ENCODE assay signal across 8 cellular contexts in the genomic region with DNA sequence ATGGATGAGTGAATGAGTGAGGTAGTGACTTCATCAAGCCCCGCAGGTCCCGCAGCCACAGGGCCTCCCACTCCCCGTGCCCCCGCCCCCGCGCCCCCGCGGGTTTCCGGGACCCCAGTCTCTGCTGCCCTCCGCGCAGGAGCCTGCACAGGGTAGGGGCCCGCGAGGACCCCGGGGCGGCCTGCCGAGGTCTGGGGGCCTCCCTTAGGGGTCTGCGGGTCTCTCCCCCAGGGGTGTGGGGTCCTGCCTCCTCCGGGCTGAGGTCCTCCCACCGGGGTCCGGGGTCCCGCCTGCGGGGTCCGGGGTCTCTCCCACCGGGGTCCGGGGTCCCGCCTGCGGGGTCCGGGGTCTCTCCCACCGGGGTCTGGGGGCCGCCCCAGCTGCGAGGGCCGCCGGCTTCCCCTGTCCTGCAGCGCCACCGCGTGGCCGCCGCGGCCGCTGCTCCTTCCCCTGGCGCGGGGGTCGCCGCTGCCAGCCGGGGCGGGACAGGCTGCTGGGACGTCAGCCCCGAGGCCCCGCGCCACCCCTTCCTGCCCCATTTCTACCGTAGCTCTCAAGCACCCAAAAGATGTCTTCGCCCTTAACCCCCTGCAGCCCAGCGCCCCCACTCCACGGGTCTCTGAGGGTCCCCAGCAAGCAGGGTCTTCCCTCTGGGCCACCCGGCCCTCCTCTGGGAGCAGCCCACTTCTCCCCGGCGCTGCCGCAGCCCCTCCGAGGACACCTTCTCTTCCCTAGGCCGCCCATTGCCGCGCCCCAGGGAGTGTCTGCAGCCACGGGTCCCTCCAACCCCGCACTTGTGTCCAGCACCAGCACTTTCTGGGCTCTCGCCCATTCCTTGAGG. TPM values are rescaled to one million over a fixed set of nuclear protein-coding genes. Genes with fewer than 3 reads are reported as not detected.
A peak's percentile ranks its signal among the peaks of the same experiment; 100 is the strongest.
DNase-seq lines count a peak whose midpoint lies in the region; ATAC-seq and TF ChIP-seq lines count a peak whose summit lies in the region.

No MANE protein-coding gene starts in this region.

- H3K4me1 ChIP-seq in BLaER1 treated with 17β-estradiol and CSF1 and Interleukin-3, amounts not matched to agents 10 nM and 100 nM: peaks cover 5 to 29% (median 17%) of the 10 kb centered on the region in 10 experiments
- peaks cover 5% of the 10 kb centered on the region; the same call in 1 of the 2 replicates for H3K4me1 ChIP-seq in HUES6 (ENCODE audit: control insufficient read depth, insufficient read depth, low read length)
- peaks cover 26% of the 10 kb centered on the region for H3K4me1 ChIP-seq in left ventricle myocardium inferior

- intact Hi-C loops in left ventricle myocardium inferior (cut with micrococcal nuclease): loop anchor here (10.0 kb wide), 1 partner anchor 556 kb away; no protein-coding TSS in a partner anchor

- peak; percentile 73 for DNase-seq in activated T-cell treated with anti-CD3 and anti-CD28 coated beads, Interleukin-2, amount 50 U/mL, for 24 hours
- DNase-seq in left ventricle myocardium inferior: no peak
- peak; percentile 49 for DNase-seq in stimulated activated CD4-positive, alpha-beta T cell treated with anti-CD3 and anti-CD28 coated beads, Interleukin-15, amount 100 ng/mL, for 24 hours
- DNase-seq in OCI-M2 (lab: John Stamatoyannopoulos, UW; ENCODE audit: unreplicated experiment): no peak

- H3K4me3 ChIP-seq in BLaER1 treated with 17β-estradiol and CSF1 and Interleukin-3, amounts not matched to agents 10 nM and 100 nM: 0 out of 20 replicates have a peak overlapping the region, but pooled peaks of 1 of the 10 experiments have one; percentile 24
- H3K4me3 ChIP-seq in HUES6 (ENCODE audit: low read depth, low read length) (peak overlapping the region; percentile 51), left ventricle myocardium inferior (peak overlapping the region; percentile 23)

- peak overlapping the region; percentile 86 for H3K27ac Mint-ChIP-seq in activated T-cell treated with anti-CD3 and anti-CD28 coated beads, Interleukin-2, amount 50 U/mL, for 24 hours

- H3K27me3 Mint-ChIP-seq in activated T-cell treated with anti-CD3 and anti-CD28 coated beads, Interleukin-2, amount 50 U/mL, for 24 hours: peaks cover 3% of the 10 kb centered on the region

- H3K4me1 Mint-ChIP-seq in activated T-cell treated with anti-CD3 and anti-CD28 coated beads, Interleukin-2, amount 50 U/mL, for 24 hours (ENCODE audit: low read depth): peaks cover 12% of the 10 kb centered on the region

- no peak overlapping the region for H3K27ac ChIP-seq in BLaER1 treated with 17β-estradiol and CSF1 and Interleukin-3, amounts not matched to agents 10 nM and 100 nM
- H3K27ac ChIP-seq in HUES6 (ENCODE audit: low read depth, low read length) (no peak overlapping the region), left ventricle myocardium inferior (replicated peaks) (no peak overlapping the region)

- ATAC-seq in HG03565 (IDR thresholded peaks at IDR 0.05; ENCODE audit: unreplicated experiment) (no peak), HG03521 (IDR thresholded peaks at IDR 0.05; ENCODE audit: unreplicated experiment) (no peak)

- peak; percentile 85 for TF ChIP-seq CTCF in left ventricle myocardium inferior (IDR thresholded peaks at IDR 0.05; ENCODE audit: borderline replicate concordance)

- H3K4me3 Mint-ChIP-seq in activated T-cell treated with anti-CD3 and anti-CD28 coated beads, Interleukin-2, amount 50 U/mL, for 24 hours: no peak overlapping the region

- peaks cover 5% of the 10 kb centered on the region for H3K9me3 Mint-ChIP-seq in activated T-cell treated with anti-CD3 and anti-CD28 coated beads, Interleukin-2, amount 50 U/mL, for 24 hours

- peaks cover 32 to 71% (median 59%) of the 10 kb centered on the region in 11 experiments for H3K27me3 ChIP-seq in BLaER1 treated with 17β-estradiol and CSF1 and Interleukin-3, amounts not matched to agents 10 nM and 100 nM
- H3K27me3 ChIP-seq in HUES6 (ENCODE audit: control insufficient read depth, insufficient read depth, low read length) (peaks cover 17% of the 10 kb centered on the region; the same call in 1 of the 2 replicates), left ventricle myocardium inferior (ENCODE audit: low read depth) (peaks cover 41% of the 10 kb centered on the region)

- no peaks in the 10 kb centered on the region for H3K36me3 ChIP-seq in BLaER1 treated with 17β-estradiol and CSF1 and Interleukin-3, amounts not matched to agents 10 nM and 100 nM
- no peaks in the 10 kb centered on the region for H3K36me3 ChIP-seq in HUES6 (ENCODE audit: control insufficient read depth, insufficient read depth, low read length)
- H3K36me3 ChIP-seq in left ventricle myocardium inferior: no peaks in the 10 kb centered on the region

- no peaks in the 10 kb centered on the region for H3K9me3 ChIP-seq in BLaER1 treated with 17β-estradiol and CSF1 and Interleukin-3, amounts not matched to agents 10 nM and 100 nM (replicated peaks in 1 of 11)
- H3K9me3 ChIP-seq in HUES6 (ENCODE audit: control insufficient read depth, insufficient read depth, low read depth, low read length) (no peaks in the 10 kb centered on the region), left ventricle myocardium inferior (replicated peaks) (no peaks in the 10 kb centered on the region)

- H3K9ac ChIP-seq in BLaER1 treated with 17β-estradiol and CSF1 and Interleukin-3, amounts not matched to agents 10 nM and 100 nM: no peak overlapping the region; a peak in 1 of 22 replicates
- H3K9ac ChIP-seq in HUES6 (ENCODE audit: low read length): peak overlapping the region; percentile 43

- H3K36me3 Mint-ChIP-seq in activated T-cell treated with anti-CD3 and anti-CD28 coated beads, Interleukin-2, amount 50 U/mL, for 24 hours (ENCODE audit: low read depth): no peaks in the 10 kb centered on the region

- peaks cover 0 to 23% (median 0%) of the 10 kb centered on the region in 11 experiments; a peak in 5 of 22 replicates for H4K20me1 ChIP-seq in BLaER1 treated with 17β-estradiol and CSF1 and Interleukin-3, amounts not matched to agents 10 nM and 100 nM

- H3K4me2 ChIP-seq in BLaER1 treated with 17β-estradiol and CSF1 and Interleukin-3, amounts not matched to agents 10 nM and 100 nM: peak overlapping the region; percentile 33 to 81 (median 54); a peak in 18 of 22 replicates

RNA-seq across cellular contexts. Expression of gene CHMP6, which starts 10.4 kb away (rescaled TPM):
- total RNA-seq in left ventricle myocardium inferior: 15.9 TPM

RNA-seq across cellular contexts. Expression of gene BAIAP2, which starts 53.7 kb away (rescaled TPM):
- total RNA-seq in left ventricle myocardium inferior: 27.9 TPM

Comparison
In these comparisons a context has a peak if more than half of its experiments do, and no peak if none do; other contexts are left out.
1. DNase-seq: peak in activated T-cell treated with anti-CD3 and anti-CD28 coated beads, Interleukin-2, amount 50 U/mL, for 24 hours (single experiment) and stimulated activated CD4-positive, alpha-beta T cell treated with anti-CD3 and anti-CD28 coated beads, Interleukin-15, amount 100 ng/mL, for 24 hours (single experiment); none in left ventricle myocardium inferior (single experiment) and OCI-M2 (single experiment).